In the genomic region with DNA sequence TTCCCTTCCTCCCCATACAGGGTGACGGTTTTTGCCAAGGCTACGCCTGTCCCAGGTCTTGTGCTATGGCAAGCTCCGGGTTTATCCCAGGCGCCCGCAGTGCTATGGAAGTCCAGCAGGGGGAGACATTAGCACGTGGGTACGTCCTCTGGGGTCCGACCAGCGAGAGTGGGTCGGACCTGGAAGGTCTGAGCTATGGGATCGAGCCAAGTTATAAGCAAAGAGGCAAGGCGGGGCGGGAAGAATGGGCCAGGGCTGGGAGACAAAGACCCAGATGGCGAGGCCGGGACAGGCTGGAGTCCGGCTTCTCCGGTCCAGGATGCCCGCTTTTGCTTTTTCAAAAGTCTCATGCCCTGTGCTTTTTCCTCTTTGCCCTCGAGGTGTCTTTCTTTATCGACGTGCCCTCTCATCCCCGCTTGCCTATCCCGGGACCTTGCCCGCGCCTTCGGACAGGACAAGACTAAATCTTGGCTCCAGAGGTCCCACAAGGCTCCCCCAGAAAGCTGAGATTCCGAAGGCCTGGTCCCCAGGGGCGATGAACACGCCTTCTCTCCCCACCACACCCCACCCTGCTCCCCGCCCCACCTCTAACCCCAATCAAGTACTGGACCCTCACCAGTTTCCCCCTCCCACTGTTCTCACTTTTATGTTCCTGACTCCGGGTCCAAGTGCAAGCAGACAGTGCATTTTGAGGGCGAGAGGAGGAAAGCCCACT, we compare ENCODE assay signal across 8 cellular contexts. TPM values are rescaled to one million over a fixed set of nuclear protein-coding genes. Genes with fewer than 3 reads are reported as not detected.
A peak's percentile ranks its signal among the peaks of the same experiment; 100 is the strongest.
DNase-seq lines count a peak whose midpoint lies in the region; ATAC-seq and TF ChIP-seq lines count a peak whose summit lies in the region.

No MANE protein-coding gene starts in this region.

- peaks cover 13 to 15% of the 10 kb centered on the region in 2 donors for H3K4me1 Mint-ChIP-seq in effector memory CD8-positive, alpha-beta T cell (ENCODE audit: low read depth in 2 of 2)

- H2BK15ac ChIP-seq in mesendoderm (replicated peaks; ENCODE audit: low read depth), result no peak overlapping the region

- H3K4ac ChIP-seq in mesendoderm (ENCODE audit: low read depth, low read length), result no peak overlapping the region

- peak; percentile 39 for ATAC-seq in HG03175 (IDR thresholded peaks at IDR 0.05; ENCODE audit: unreplicated experiment)
- ATAC-seq in effector memory CD8-positive, alpha-beta T cell (replicated peaks), result peak; percentile 36

- H3K27ac ChIP-seq in mesendoderm (ENCODE audit: low read depth, low read length), result no peak overlapping the region

- H2BK5ac ChIP-seq in mesendoderm (ENCODE audit: low read length), result no peak overlapping the region

- no peak overlapping the region for H3K18ac ChIP-seq in mesendoderm (ENCODE audit: low read length)

- no peaks in the 10 kb centered on the region for H3K79me2 ChIP-seq in mesendoderm (ENCODE audit: control insufficient read depth, insufficient read depth, low read length)

- H3K36me3 ChIP-seq in GM06990 (ENCODE audit: control insufficient read depth, insufficient read depth, low read length) (no peaks in the 10 kb centered on the region), mesendoderm (ENCODE audit: control insufficient read depth, insufficient read depth, low read length) (no peaks in the 10 kb centered on the region)

- WGBS in mesendoderm (ENCODE audit: extremely low coverage, insufficient coverage, low lambda C conversion rate), result no CpG with 5 or more reads among the region's 32 CpGs

- H3K27me3 ChIP-seq in GM06990 (replicated peaks; ENCODE audit: control insufficient read depth, insufficient read depth, low read length), result peaks cover 1% of the 10 kb centered on the region
- H3K27me3 ChIP-seq in mesendoderm (ENCODE audit: insufficient read depth, low read length, poor library complexity), result peaks cover 8% of the 10 kb centered on the region

- H3K4me3 ChIP-seq in GM06990 (replicated peaks; ENCODE audit: low read depth, low read length), result peak overlapping the region; percentile 40
- no peak overlapping the region for H3K4me3 ChIP-seq in mesendoderm (ENCODE audit: low read length)

- H3K27me3 Mint-ChIP-seq in effector memory CD8-positive, alpha-beta T cell, result no peaks in the 10 kb centered on the region

- H4K8ac ChIP-seq in mesendoderm (ENCODE audit: low read depth, low read length), result no peak overlapping the region

- peak; percentile 52 for DNase-seq in GM06990 (ENCODE audit: extremely low read depth, insufficient read length)
- DNase-seq in NCI-H69 (lab: John Stamatoyannopoulos, UW), result peak; percentile 79
- DNase-seq in activated CD8-positive, alpha-beta memory T cell treated with anti-CD3 and anti-CD28 coated beads for 24 hours, result peak; percentile 91
- peak; percentile 69 to 76 (median 70) for DNase-seq in effector memory CD8-positive, alpha-beta T cell
- DNase-seq in mesendoderm, result peak; percentile 85
- DNase-seq in stimulated activated CD4-positive, alpha-beta T cell treated with anti-CD3 and anti-CD28 coated beads, TNF-alpha, amount 100 ng/mL, for 48 hours (ENCODE audit: low read depth in 3 of 3), result peak; percentile 52 to 66 (median 59)
- no peak for DNase-seq in HPDE6-E6E7 (ENCODE audit: extremely low spot score)

- no peak overlapping the region for H4K5ac ChIP-seq in mesendoderm (ENCODE audit: low read length)

- no peak overlapping the region for H3K23ac ChIP-seq in mesendoderm (ENCODE audit: low read length)

- H3K4me2 ChIP-seq in mesendoderm (ENCODE audit: low read length), result peak overlapping the region; percentile 87

- no peaks in the 10 kb centered on the region for H3K9me3 Mint-ChIP-seq in effector memory CD8-positive, alpha-beta T cell

- H3K79me1 ChIP-seq in mesendoderm (ENCODE audit: low read length), result no peaks in the 10 kb centered on the region

- peak overlapping the region; percentile 73 for H3K56ac ChIP-seq in mesendoderm (ENCODE audit: low read length)

- H2AK5ac ChIP-seq in mesendoderm (ENCODE audit: low read length), result no peak overlapping the region

- no peaks in the 10 kb centered on the region for H3K4me1 ChIP-seq in mesendoderm (ENCODE audit: control insufficient read depth, low read depth, low read length)

- peak overlapping the region; percentile 56 for H3K9ac ChIP-seq in mesendoderm (ENCODE audit: low read length)

- peak overlapping the region; percentile 92 to 93 for H3K4me3 Mint-ChIP-seq in effector memory CD8-positive, alpha-beta T cell

- H3K27ac Mint-ChIP-seq in effector memory CD8-positive, alpha-beta T cell, result peak overlapping the region; percentile 68 to 77

- TF ChIP-seq CTCF in GM06990 (IDR thresholded peaks at IDR 0.05; ENCODE audit: insufficient read depth, low read length, poor library complexity, severe bottlenecking), result peak; percentile 88

- no peak overlapping the region for H2BK120ac ChIP-seq in mesendoderm (ENCODE audit: low read depth, low read length)

- H3K36me3 Mint-ChIP-seq in effector memory CD8-positive, alpha-beta T cell (ENCODE audit: insufficient read depth), result peaks cover 5% of the 10 kb centered on the region

RNA-seq across cellular contexts. Expression of gene EFNB1, which starts 0.8 kb away (rescaled TPM):
- 3.3 TPM for polyA plus RNA-seq in mesendoderm (2013, experiment 1 of 2)
- polyA plus RNA-seq in mesendoderm (2013, experiment 2 of 2), result 3.5 TPM
